In the genomic region with DNA sequence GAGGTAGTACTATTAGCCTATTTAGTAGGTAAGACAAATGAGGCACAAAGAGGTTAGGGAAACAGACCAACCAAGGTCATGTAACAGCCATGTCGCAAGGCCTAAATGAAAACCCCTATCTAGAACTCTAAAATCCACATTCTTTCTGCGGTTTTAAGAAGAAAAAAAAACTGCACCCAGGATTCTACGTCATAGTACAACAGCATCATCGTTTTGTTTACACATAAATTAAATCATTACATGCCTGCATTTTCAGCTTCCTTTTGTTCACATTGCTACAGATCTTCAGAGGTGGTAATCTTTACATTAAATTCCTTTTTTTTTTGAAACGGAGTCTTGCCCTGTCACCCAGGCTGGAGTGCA, we compare ENCODE assay signal across 8 cellular contexts. TPM values are rescaled to one million over a fixed set of nuclear protein-coding genes. Genes with fewer than 3 reads are reported as not detected.
A peak's percentile ranks its signal among the peaks of the same experiment; 100 is the strongest.
DNase-seq lines count a peak whose midpoint lies in the region; TF ChIP-seq lines count a peak whose summit lies in the region.

No MANE protein-coding gene starts in this region.

- H3K27ac ChIP-seq in testis = peak overlapping the region; percentile 53 to 67

- no peak for TF ChIP-seq POLR2A in testis (IDR thresholded peaks at IDR 0.05)

- H3K4me1 Mint-ChIP-seq in activated CD4-positive, alpha-beta T cell treated with anti-CD3 and anti-CD28 coated beads, Interleukin-2, amount 10 ng/mL, durations not matched to agents 7 days and 5 days = peaks cover 30% of the 10 kb centered on the region

- POLR2A ChIA-PET in activated CD4-positive, alpha-beta T cell treated with anti-CD3 and anti-CD28 coated beads, Interleukin-2, amount 10 ng/mL, durations not matched to agents 7 days and 5 days (lab: Charles Lee) = no interaction called here

- no peaks in the 10 kb centered on the region for H3K27me3 ChIP-seq in testis

- H3K36me3 ChIP-seq in testis (ENCODE audit: low read depth, missing control alignments) = no peaks in the 10 kb centered on the region

- H3K27ac Mint-ChIP-seq in activated CD4-positive, alpha-beta T cell treated with anti-CD3 and anti-CD28 coated beads, Interleukin-2, amount 10 ng/mL, durations not matched to agents 7 days and 5 days = peak overlapping the region; percentile 92

- DNase-seq in activated CD4-positive, alpha-beta T cell treated with anti-CD3 and anti-CD28 coated beads, Interleukin-2, amount 10 ng/mL, durations not matched to agents 7 days and 5 days = no peak
- DNase-seq in activated CD4-positive, alpha-beta T cell treated with anti-CD3 and anti-CD28 coated beads, Interleukin-2, amount 50 U/mL, for 4 hours = no peak
- peak; percentile 13 for DNase-seq in SW480 (ENCODE audit: low spot score)
- peak; percentile 83 for DNase-seq in fibroblast of villous mesenchyme (ENCODE audit: low read depth)
- DNase-seq in testis = no peak
- DNase-seq in NCI-H187 treated with DMSO at 0.1 percent for 48 hours (lab: John Stamatoyannopoulos, UW) = no peak
- DNase-seq in stimulated activated CD4-positive, alpha-beta T cell treated with anti-CD3 and anti-CD28 coated beads, Interleukin-4, amount 100 ng/mL, for 1 hour = no peak
- no peak for DNase-seq in D341Med (ENCODE audit: low spot score)

- H3K4me3 Mint-ChIP-seq in activated CD4-positive, alpha-beta T cell treated with anti-CD3 and anti-CD28 coated beads, Interleukin-2, amount 10 ng/mL, durations not matched to agents 7 days and 5 days = peak overlapping the region; percentile 84

- no peaks in the 10 kb centered on the region for H3K9me3 Mint-ChIP-seq in activated CD4-positive, alpha-beta T cell treated with anti-CD3 and anti-CD28 coated beads, Interleukin-2, amount 10 ng/mL, durations not matched to agents 7 days and 5 days

- peaks cover 10% of the 10 kb centered on the region for H3K4me1 ChIP-seq in testis

- 46 to 64% methylated on average over 5 of the region's 5 CpGs for WGBS in testis, 2 donors

- peaks cover 23% of the 10 kb centered on the region for H3K36me3 Mint-ChIP-seq in activated CD4-positive, alpha-beta T cell treated with anti-CD3 and anti-CD28 coated beads, Interleukin-2, amount 10 ng/mL, durations not matched to agents 7 days and 5 days (ENCODE audit: low read depth)

- intact Hi-C loops in testis (cut with DNase I; ENCODE audit: low total_unique reads) = no loop called here

- no peaks in the 10 kb centered on the region for H3K9me3 ChIP-seq in testis

- CTCF ChIA-PET in activated CD4-positive, alpha-beta T cell treated with anti-CD3 and anti-CD28 coated beads, Interleukin-2, amount 10 ng/mL, durations not matched to agents 7 days and 5 days (lab: Charles Lee) = interaction anchor here (0.6 to 3.0 kb wide), 15 partner anchors 10 to 1574 kb away, joined by 3 to 25 read pairs (median 4); no protein-coding TSS in a partner anchor

- H3K4me3 ChIP-seq in fibroblast of villous mesenchyme (ENCODE audit: low read depth, low read length) = no peak overlapping the region
- H3K4me3 ChIP-seq in testis = peak overlapping the region; percentile 78 to 83

- TF ChIP-seq CTCF in fibroblast of villous mesenchyme (IDR thresholded peaks at IDR 0.05; ENCODE audit: insufficient read depth, low read depth, low read length) (no peak), testis (IDR thresholded peaks at IDR 0.05) (no peak)

- H3K27me3 Mint-ChIP-seq in activated CD4-positive, alpha-beta T cell treated with anti-CD3 and anti-CD28 coated beads, Interleukin-2, amount 10 ng/mL, durations not matched to agents 7 days and 5 days = peaks cover 24% of the 10 kb centered on the region

RNA-seq across cellular contexts. Expression of a gene that starts 0.5 kb away (rescaled TPM):
- 10 to 100 TPM; 73.4 to 75.0 TPM for total RNA-seq in activated CD4-positive, alpha-beta T cell treated with anti-CD3 and anti-CD28 coated beads, Interleukin-2, amount 10 ng/mL, durations not matched to agents 7 days and 5 days
- 101 TPM in 2 replicates for total RNA-seq in fibroblast of villous mesenchyme
- 100 to 1,000 TPM; 105 to 128 TPM for total RNA-seq in testis
- 249 TPM for polyA plus RNA-seq in testis (ENCODE audit: insufficient read depth, low read depth, low replicate concordance)

Comparison
In these comparisons a context has a peak if more than half of its experiments do, and no peak if none do; other contexts are left out.
1. DNase-seq: peak in SW480 (single experiment) and fibroblast of villous mesenchyme (single experiment); none in activated CD4-positive, alpha-beta T cell treated with anti-CD3 and anti-CD28 coated beads, Interleukin-2, amount 10 ng/mL, durations not matched to agents 7 days and 5 days (single experiment), activated CD4-positive, alpha-beta T cell treated with anti-CD3 and anti-CD28 coated beads, Interleukin-2, amount 50 U/mL, for 4 hours (0 of 2), testis (single experiment), NCI-H187 treated with DMSO at 0.1 percent for 48 hours (single experiment), stimulated activated CD4-positive, alpha-beta T cell treated with anti-CD3 and anti-CD28 coated beads, Interleukin-4, amount 100 ng/mL, for 1 hour (single experiment) and D341Med (single experiment).